ENCODE assay signal across 8 cellular contexts in genomic region chr19:4638828-4639530, GRCh38. TPM values are rescaled to one million over a fixed set of nuclear protein-coding genes. Genes with fewer than 3 reads are reported as not detected.
DNase-seq lines count a peak whose midpoint lies in the region; ATAC-seq and TF ChIP-seq lines count a peak whose summit lies in the region.

TSS of gene TNFAIP8L1 (plus strand) at chr19:4639516. CDS start at chr19:4651870, 12,354 bp downstream.

- TF ChIP-seq CTCF in C4-2B (conservative IDR thresholded peaks at IDR 0.05): no peak
- TF ChIP-seq CTCF in dorsolateral prefrontal cortex (IDR thresholded peaks at IDR 0.05 in 54 of 56, conservative IDR thresholded peaks at IDR 0.05 in 2 of 56; ENCODE audit: low read depth in 1 of 56, partially characterized antibody in 56 of 56): peak in 5 of 56 donors; percentile 11 to 19 (median 14)
- no peak for TF ChIP-seq CTCF in lower leg skin (IDR thresholded peaks at IDR 0.05)

- ATAC-seq in GM19438 (IDR thresholded peaks at IDR 0.05; ENCODE audit: low read depth, unreplicated experiment) (peak; percentile 72), HG03571 (IDR thresholded peaks at IDR 0.05; ENCODE audit: unreplicated experiment) (peak; percentile 66)

- DNase-seq in NCI-H82 treated with DMSO at 0.1 percent for 48 hours (lab: John Stamatoyannopoulos, UW; ENCODE audit: unreplicated experiment): peak; percentile 83
- DNase-seq in activated CD4-positive, alpha-beta T cell treated with anti-CD3 and anti-CD28 coated beads, Interleukin-2, amount 50 U/mL, for 48 hours: peak; percentile 99
- DNase-seq in dorsolateral prefrontal cortex: peak; percentile 84 to 97 (median 93)
- DNase-seq in lower leg skin (ENCODE audit: low spot score in 2 of 2): peak; percentile 94 to 99
- peak; percentile 99 for DNase-seq in stimulated activated CD4-positive, alpha-beta T cell treated with anti-CD3 and anti-CD28 coated beads, Interleukin-4, amount 100 ng/mL, for 24 hours

- TF ChIP-seq POLR2A in lower leg skin (IDR thresholded peaks at IDR 0.05): no peak

- intact Hi-C loops in dorsolateral prefrontal cortex (cut with DNase I): loop anchor here (5.0 kb wide), 2 partner anchors 62 to 82 kb away; partner anchors contain the start of gene SEMA6B (in 1 of the 2)
- intact Hi-C loops in lower leg skin (cut with DNase I; ENCODE audit: low total_unique reads): loop anchor here (5.0 kb wide), 2 partner anchors 67 to 82 kb away; partner anchors contain the start of gene SEMA6B

- peak within 1 kb of the TSS; percentile 27 for H3K27ac ChIP-seq in C4-2B
- H3K27ac ChIP-seq in dorsolateral prefrontal cortex: peak within 1 kb of the TSS in 47 of 59 donors; percentile 8 to 78 (median 57)

- no peaks in the 10 kb centered on the region for H3K27me3 ChIP-seq in dorsolateral prefrontal cortex

- peak within 1 kb of the TSS; percentile 42 to 82 (median 71) for H3K4me3 ChIP-seq in dorsolateral prefrontal cortex
- H3K4me3 ChIP-seq in lower leg skin (ENCODE audit: low read depth, poor library complexity, severe bottlenecking): peak within 1 kb of the TSS; percentile 47

- 2 to 5% methylated on average over 24 to 37 of the region's 49 CpGs for WGBS in lower leg skin, 2 donors

RNA-seq across cellular contexts. Expression of gene TNFAIP8L1, which starts in this region (rescaled TPM):
- total RNA-seq in dorsolateral prefrontal cortex (10 to 100 TPM in 117 of 120 experiments, 1 to 10 TPM in 3; 6.5 to 31.1 (median 19.5) TPM), lower leg skin (10 to 100 TPM in 1 of 4 donors, 1 to 10 TPM in 3; 3.1 to 11.6 (median 7.0) TPM)

Comparison
In these comparisons a context has a peak if more than half of its experiments do, and no peak if none do; other contexts are left out.
1. Peak in every context shown above with its lines: DNase-seq, ATAC-seq, H3K4me3 ChIP-seq and H3K27ac ChIP-seq.